Comparison of ENCODE assay signal across 1 cellular context in genomic region chr10:51422311-51423120, GRCh38.
TF ChIP-seq lines count a peak whose summit lies in the region.

No MANE protein-coding gene starts in this region.

TF ChIP-seq in HepG2, 621 proteins besides CTCF, POLR2A, EP300 and RAD21 (continued from another document):
- TF ChIP-seq ZBED4 (CRISPR knock-in tag; IDR thresholded peaks at IDR 0.05; ENCODE audit: borderline replicate concordance) (no peak), MAFG (CRISPR knock-in tag; IDR thresholded peaks at IDR 0.05) (no peak), IKZF1 (IDR thresholded peaks at IDR 0.05) (no peak), NR2C2 (CRISPR knock-in tag; IDR thresholded peaks at IDR 0.05; ENCODE audit: borderline replicate concordance) (no peak), ONECUT2 (CRISPR knock-in tag; IDR thresholded peaks at IDR 0.05) (no peak), PRPF4 (IDR thresholded peaks at IDR 0.05; ENCODE audit: low read depth, low read length, poor library complexity, severe bottlenecking) (no peak)
- TF ChIP-seq, protein P1, sequence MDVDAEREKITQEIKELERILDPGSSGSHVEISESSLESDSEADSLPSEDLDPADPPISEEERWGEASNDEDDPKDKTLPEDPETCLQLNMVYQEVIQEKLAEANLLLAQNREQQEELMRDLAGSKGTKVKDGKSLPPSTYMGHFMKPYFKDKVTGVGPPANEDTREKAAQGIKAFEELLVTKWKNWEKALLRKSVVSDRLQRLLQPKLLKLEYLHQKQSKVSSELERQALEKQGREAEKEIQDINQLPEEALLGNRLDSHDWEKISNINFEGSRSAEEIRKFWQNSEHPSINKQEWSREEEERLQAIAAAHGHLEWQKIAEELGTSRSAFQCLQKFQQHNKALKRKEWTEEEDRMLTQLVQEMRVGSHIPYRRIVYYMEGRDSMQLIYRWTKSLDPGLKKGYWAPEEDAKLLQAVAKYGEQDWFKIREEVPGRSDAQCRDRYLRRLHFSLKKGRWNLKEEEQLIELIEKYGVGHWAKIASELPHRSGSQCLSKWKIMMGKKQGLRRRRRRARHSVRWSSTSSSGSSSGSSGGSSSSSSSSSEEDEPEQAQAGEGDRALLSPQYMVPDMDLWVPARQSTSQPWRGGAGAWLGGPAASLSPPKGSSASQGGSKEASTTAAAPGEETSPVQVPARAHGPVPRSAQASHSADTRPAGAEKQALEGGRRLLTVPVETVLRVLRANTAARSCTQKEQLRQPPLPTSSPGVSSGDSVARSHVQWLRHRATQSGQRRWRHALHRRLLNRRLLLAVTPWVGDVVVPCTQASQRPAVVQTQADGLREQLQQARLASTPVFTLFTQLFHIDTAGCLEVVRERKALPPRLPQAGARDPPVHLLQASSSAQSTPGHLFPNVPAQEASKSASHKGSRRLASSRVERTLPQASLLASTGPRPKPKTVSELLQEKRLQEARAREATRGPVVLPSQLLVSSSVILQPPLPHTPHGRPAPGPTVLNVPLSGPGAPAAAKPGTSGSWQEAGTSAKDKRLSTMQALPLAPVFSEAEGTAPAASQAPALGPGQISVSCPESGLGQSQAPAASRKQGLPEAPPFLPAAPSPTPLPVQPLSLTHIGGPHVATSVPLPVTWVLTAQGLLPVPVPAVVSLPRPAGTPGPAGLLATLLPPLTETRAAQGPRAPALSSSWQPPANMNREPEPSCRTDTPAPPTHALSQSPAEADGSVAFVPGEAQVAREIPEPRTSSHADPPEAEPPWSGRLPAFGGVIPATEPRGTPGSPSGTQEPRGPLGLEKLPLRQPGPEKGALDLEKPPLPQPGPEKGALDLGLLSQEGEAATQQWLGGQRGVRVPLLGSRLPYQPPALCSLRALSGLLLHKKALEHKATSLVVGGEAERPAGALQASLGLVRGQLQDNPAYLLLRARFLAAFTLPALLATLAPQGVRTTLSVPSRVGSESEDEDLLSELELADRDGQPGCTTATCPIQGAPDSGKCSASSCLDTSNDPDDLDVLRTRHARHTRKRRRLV (CRISPR knock-in tag; IDR thresholded peaks at IDR 0.05) = no peak
